8 cellular contexts compared by ENCODE assay signal in genomic region chr14:59359451-59360124, GRCh38.
DNase-seq lines count a peak whose midpoint lies in the region; ATAC-seq, FAIRE-seq and TF ChIP-seq lines count a peak whose summit lies in the region.
"Had no signal": no experiment of that assay in that cellular context is flagged by ENCODE, and none has a peak within 500 bp of the region (broad histone marks: within the 10 kb centered on the region; RNA-seq: fewer than 3 reads in every experiment).

No MANE protein-coding gene starts in this region.

- TF ChIP-seq EP300 in sigmoid colon (IDR thresholded peaks at IDR 0.05) = no peak

- H3K27ac ChIP-seq in sigmoid colon = peak overlapping the region; percentile 69 to 84 (median 78)

- TF ChIP-seq CTCF in NB4 (IDR thresholded peaks at IDR 0.05; ENCODE audit: low read depth, low read length) (no peak), sigmoid colon (IDR thresholded peaks at IDR 0.05) (no peak)

- intact Hi-C loops in sigmoid colon (cut with DNase I) = no loop called here

- peak; percentile 62 for FAIRE-seq in GM18507 (lab: Jason Lieb, UNC)

- H3K27me3 ChIP-seq in adipocyte (replicated peaks; ENCODE audit: control insufficient read depth, insufficient read depth, low read length) (no peaks in the 10 kb centered on the region), sigmoid colon (no peaks in the 10 kb centered on the region)

- H3K9ac ChIP-seq in adipocyte (ENCODE audit: low read length) = peak overlapping the region; percentile 48

- H3K4me3 ChIP-seq in NB4 (ENCODE audit: low read depth, low read length) (no peak overlapping the region), adipocyte (ENCODE audit: low read length) (peak overlapping the region; percentile 39), sigmoid colon (no peak overlapping the region)

- H3K4me1 ChIP-seq in adipocyte (ENCODE audit: control insufficient read depth, insufficient read depth, low read length) = peaks cover 67% of the 10 kb centered on the region
- peaks cover 0 to 50% (median 48%) of the 10 kb centered on the region in 4 donors for H3K4me1 ChIP-seq in sigmoid colon

- DNase-seq in GM18507 (ENCODE audit: extremely low spot score, insufficient read length, low read depth) = no peak
- DNase-seq in NB4 (ENCODE audit: low read depth) = peak; percentile 51
- DNase-seq in adipocyte (ENCODE audit: low read depth) = no peak
- DNase-seq in sigmoid colon = no peak
- no peak for DNase-seq in stimulated activated CD4-positive, alpha-beta T cell treated with anti-CD3 and anti-CD28 coated beads, Interleukin-4, amount 100 ng/mL, for 1 hour
- DNase-seq: NCI-H1930 had no signal

- ATAC-seq in GM18861 (IDR thresholded peaks at IDR 0.05; ENCODE audit: unreplicated experiment) (no peak), HG03354 (IDR thresholded peaks at IDR 0.05; ENCODE audit: poor library complexity, severe bottlenecking, unreplicated experiment) (no peak)

- no peaks in the 10 kb centered on the region for H3K9me3 ChIP-seq in adipocyte (ENCODE audit: control insufficient read depth, low read length)
- H3K9me3 ChIP-seq in sigmoid colon = no peaks in the 10 kb centered on the region

- WGBS in sigmoid colon, 2 donors = 15 to 38% methylated on average over 4 of the region's 4 CpGs

- TF ChIP-seq POLR2A in NB4 (IDR thresholded peaks at IDR 0.05; ENCODE audit: extremely low read depth, insufficient read length) (no peak), sigmoid colon (IDR thresholded peaks at IDR 0.05) (no peak)

- peaks cover 24% of the 10 kb centered on the region for H3K36me3 ChIP-seq in adipocyte (ENCODE audit: control insufficient read depth, insufficient read depth, low read length, severe bottlenecking)
- H3K36me3 ChIP-seq in sigmoid colon = peaks cover 2 to 49% (median 16%) of the 10 kb centered on the region in 4 donors
